20 cellular contexts compared by ENCODE assay signal in the genomic region with DNA sequence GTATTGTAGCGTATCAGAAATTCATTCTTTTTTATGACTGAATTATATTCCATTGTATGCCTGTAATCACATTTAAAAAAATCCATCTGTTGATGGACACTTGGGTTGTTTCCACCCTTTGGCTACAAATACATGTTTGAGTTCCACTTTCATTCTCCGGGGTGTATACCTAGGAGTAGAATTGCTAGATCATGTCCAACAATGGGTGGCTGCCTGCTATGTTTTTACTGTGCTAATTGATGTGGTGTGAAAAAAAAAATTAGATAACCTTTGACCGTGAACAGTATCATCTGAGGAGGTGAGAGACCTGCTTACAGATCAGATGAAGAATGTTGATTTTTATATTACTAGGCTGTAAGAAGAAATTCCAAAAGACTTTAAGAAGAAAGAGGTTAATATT.
"Had no signal": no experiment of that assay in that cellular context is flagged by ENCODE, and none has a peak within 500 bp of the region (broad histone marks: within the 10 kb centered on the region; RNA-seq: fewer than 3 reads in every experiment).

No MANE protein-coding gene starts in this region.

- H3K27ac Mint-ChIP-seq: nephron progenitor cell had no signal

- DNase-seq: effector memory CD8-positive, alpha-beta T cell; gastrocnemius medialis; heart right ventricle; hypothalamus; kidney glomerular epithelial cell; mammary epithelial cell; nephron progenitor cell; posterior cingulate gyrus; spleen; stimulated activated CD4-positive, alpha-beta T cell treated with anti-CD3 and anti-CD28 coated beads, Interleukin-15, amount 100 ng/mL, for 24 hours; stimulated activated CD4-positive, alpha-beta T cell treated with anti-CD3 and anti-CD28 coated beads, Interleukin-2, amount 100 ng/mL, for 24 hours; stimulated activated CD4-positive, alpha-beta T cell treated with anti-CD3 and anti-CD28 coated beads, Interleukin-4, amount 100 ng/mL, for 4 hours; stimulated activated naive CD4-positive, alpha-beta T cell; stomach; substantia nigra; trophoblast cell had no signal

- H3K4me3 ChIP-seq: esophagus muscularis mucosa, gastrocnemius medialis, heart right ventricle, spleen, stomach, thoracic aorta had no signal

- H3K9me3 Mint-ChIP-seq: effector memory CD8-positive, alpha-beta T cell had no signal

- H3K4me3 Mint-ChIP-seq: effector memory CD8-positive, alpha-beta T cell; nephron progenitor cell had no signal

- H3K9me3 ChIP-seq: esophagus muscularis mucosa, gastrocnemius medialis, heart right ventricle, spleen, stomach, thoracic aorta had no signal

- ATAC-seq: effector memory CD8-positive, alpha-beta T cell; gastrocnemius medialis; heart right ventricle; left lobe of liver; sciatic nerve had no signal

- H3K27me3 ChIP-seq: esophagus muscularis mucosa, gastrocnemius medialis, heart right ventricle, spleen, stomach had no signal

- H3K4me1 ChIP-seq: gastrocnemius medialis had no signal

- H3K27me3 Mint-ChIP-seq: effector memory CD8-positive, alpha-beta T cell had no signal

- H3K36me3 ChIP-seq: thoracic aorta had no signal

- H3K27ac ChIP-seq: esophagus muscularis mucosa, gastrocnemius medialis, heart right ventricle, spleen, stomach, thoracic aorta had no signal
